ENCODE assay signal across 22 cellular contexts in the genomic region with DNA sequence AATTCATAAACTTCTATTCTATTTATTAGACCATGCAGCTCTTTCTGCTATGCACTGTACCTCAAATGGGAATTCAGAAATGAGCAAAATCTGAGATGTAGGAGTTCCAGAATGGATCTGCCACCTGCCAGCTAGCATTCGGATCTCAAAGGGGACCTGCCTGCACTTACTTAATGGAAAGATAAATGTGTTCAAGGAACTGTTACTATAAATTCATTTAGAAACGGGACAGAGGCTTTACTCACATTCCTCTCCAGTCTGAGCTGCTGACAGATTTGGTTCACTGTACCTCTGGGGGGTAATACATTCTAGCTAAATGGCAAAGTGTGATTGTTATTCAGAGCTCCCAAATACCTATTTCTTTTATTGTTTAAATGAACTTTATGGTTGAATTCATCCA.
"Had no signal": no experiment of that assay in that cellular context is flagged by ENCODE, and none has a peak within 500 bp of the region (broad histone marks: within the 10 kb centered on the region; RNA-seq: fewer than 3 reads in every experiment).

No MANE protein-coding gene starts in this region.

- H3K36me3 ChIP-seq: neutrophil, stomach, thoracic aorta, transverse colon had no signal

- H3K27ac ChIP-seq: coronary artery, foreskin keratinocyte, neutrophil, psoas muscle, skin epidermis, stomach, thoracic aorta, transverse colon had no signal

- H3K27me3 ChIP-seq: foreskin keratinocyte, neutrophil, stomach, transverse colon had no signal

- H3K4me3 ChIP-seq: coronary artery, psoas muscle, skin epidermis, stomach, thoracic aorta, transverse colon had no signal

- ATAC-seq: foreskin keratinocyte; naive thymus-derived CD4-positive, alpha-beta T cell; sciatic nerve had no signal

- H3K9me3 ChIP-seq: neutrophil, psoas muscle, stomach, thoracic aorta, transverse colon had no signal

- DNase-seq: effector CD4-positive, alpha-beta T cell; endodermal cell; erythroblast; foreskin keratinocyte; immature natural killer cell; mesendoderm; naive thymus-derived CD4-positive, alpha-beta T cell; nephron progenitor cell; psoas muscle; retina; stimulated activated CD4-positive, alpha-beta T cell treated with anti-CD3 and anti-CD28 coated beads, Interleukin-2, amount 100 ng/mL, for 24 hours; stimulated activated CD4-positive, alpha-beta T cell treated with anti-CD3 and anti-CD28 coated beads, Interleukin-4, amount 100 ng/mL, for 4 hours; stimulated activated naive B cell treated with anti-CD40 and anti-IgM and Interleukin-4, amounts not matched to agents 10 μg/mL and 1 μg/mL and 100 μg/mL, for 72 hours; stomach; transverse colon had no signal

- FAIRE-seq: endothelial cell of umbilical vein, keratinocyte had no signal

- H3K4me1 ChIP-seq: foreskin keratinocyte, psoas muscle, stomach, transverse colon had no signal
